ENCODE assay signal across 9 cellular contexts in the genomic region with DNA sequence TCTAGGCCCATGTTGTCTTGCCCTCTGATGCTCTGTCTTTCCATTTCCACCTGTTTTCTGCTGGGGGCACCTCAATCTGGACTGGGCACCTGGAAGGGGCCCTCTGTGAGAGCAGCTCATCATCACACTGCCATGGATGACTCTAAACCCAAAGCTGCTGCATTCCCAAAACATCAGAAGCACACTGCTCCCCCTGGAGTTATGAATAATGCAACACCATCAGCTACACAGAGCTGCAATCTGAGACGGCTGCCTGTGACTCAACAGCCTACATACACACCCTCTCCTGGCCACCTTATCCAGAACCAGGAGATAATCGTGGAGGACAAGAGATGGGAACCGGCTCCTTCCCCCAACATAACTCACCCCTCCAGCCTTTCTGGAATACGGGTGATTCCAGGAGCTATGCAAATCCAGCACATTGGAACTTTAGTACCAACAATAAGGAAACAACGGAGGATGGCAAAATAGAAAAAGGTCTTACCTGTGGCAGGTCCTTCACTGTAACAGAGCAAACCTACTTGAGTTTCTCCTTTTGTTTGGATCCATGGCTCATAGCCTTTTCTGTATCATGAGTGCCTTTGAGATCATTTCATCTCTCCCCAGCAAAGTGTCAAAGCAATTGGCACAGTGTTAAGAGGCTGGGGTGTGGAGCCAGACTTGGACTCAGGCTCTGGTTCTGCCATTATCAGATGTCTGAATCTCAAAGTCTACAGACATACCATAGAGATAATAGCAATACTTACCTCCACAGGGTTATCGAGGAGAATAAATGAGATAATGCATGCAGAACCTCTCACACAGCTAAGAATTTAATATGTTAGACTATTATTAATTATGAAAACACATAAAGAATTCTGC. TPM values are rescaled to one million over a fixed set of nuclear protein-coding genes. Genes with fewer than 3 reads are reported as not detected.
A peak's percentile ranks its signal among the peaks of the same experiment; 100 is the strongest.
DNase-seq lines count a peak whose midpoint lies in the region; ATAC-seq, FAIRE-seq and TF ChIP-seq lines count a peak whose summit lies in the region.
"Had no signal": no experiment of that assay in that cellular context is flagged by ENCODE, and none has a peak within 500 bp of the region (broad histone marks: within the 10 kb centered on the region; RNA-seq: fewer than 3 reads in every experiment).

No MANE protein-coding gene starts in this region.

- CTCF ChIA-PET in activated CD4-positive, alpha-beta memory T cell treated with anti-CD3 and anti-CD28 coated beads for 36 hours (lab: Charles Lee), result interaction anchor here (0.5 to 1.5 kb wide), 8 partner anchors 11 to 75 kb away, joined by 3 to 14 read pairs (median 4); no protein-coding TSS in a partner anchor
- CTCF ChIA-PET in activated CD4-positive, alpha-beta memory T cell treated with anti-CD3 and anti-CD28 coated beads, Interleukin-2, amount 10 ng/mL, durations not matched to agents 7 days and 5 days (lab: Charles Lee), result interaction anchor here (0.5 to 2.9 kb wide), 9 partner anchors 9 to 88 kb away, joined by 3 to 32 read pairs (median 4); no protein-coding TSS in a partner anchor
- CTCF ChIA-PET in MCF 10A (lab: Yijun Ruan, JAX), result interaction anchor here (0.6 to 6.6 kb wide), 31 partner anchors 9 to 605 kb away, joined by 3 to 140 read pairs (median 6); a partner anchor contains a TSS

- H3K27ac Mint-ChIP-seq in activated CD4-positive, alpha-beta memory T cell treated with anti-CD3 and anti-CD28 coated beads for 36 hours, result no peak overlapping the region
- H3K27ac Mint-ChIP-seq in activated CD4-positive, alpha-beta memory T cell treated with anti-CD3 and anti-CD28 coated beads, Interleukin-2, amount 10 ng/mL, durations not matched to agents 7 days and 5 days, result no peak overlapping the region
- H3K27ac Mint-ChIP-seq in MCF 10A (ENCODE audit: low read depth, unreplicated experiment) (peak overlapping the region; percentile 89), type B pancreatic cell (peak overlapping the region; percentile 69)
- H3K27ac Mint-ChIP-seq: activated naive CD8-positive, alpha-beta T cell treated with anti-CD3 and anti-CD28 coated beads, Interleukin-2, amount 10 ng/mL, durations not matched to agents 7 days and 5 days had no signal

- peak overlapping the region in 1 of 2 donors; percentile 30 for H3K27ac ChIP-seq in kidney (ENCODE audit: low read depth in 2 of 2, low read length in 2 of 2)

- no peaks in the 10 kb centered on the region for H3K9me3 Mint-ChIP-seq in activated CD4-positive, alpha-beta memory T cell treated with anti-CD3 and anti-CD28 coated beads for 36 hours
- no peaks in the 10 kb centered on the region for H3K9me3 Mint-ChIP-seq in activated CD4-positive, alpha-beta memory T cell treated with anti-CD3 and anti-CD28 coated beads, Interleukin-2, amount 10 ng/mL, durations not matched to agents 7 days and 5 days
- H3K9me3 Mint-ChIP-seq in MCF 10A (ENCODE audit: unreplicated experiment) (no peaks in the 10 kb centered on the region), type B pancreatic cell (no peaks in the 10 kb centered on the region)
- H3K9me3 Mint-ChIP-seq in activated T-cell treated with anti-CD3 and anti-CD28 coated beads, Interleukin-2, amount 50 U/mL, for 4 hours, result no peaks in the 10 kb centered on the region
- H3K9me3 Mint-ChIP-seq: activated naive CD8-positive, alpha-beta T cell treated with anti-CD3 and anti-CD28 coated beads, Interleukin-2, amount 10 ng/mL, durations not matched to agents 7 days and 5 days had no signal

- no peak overlapping the region for H3K4me3 ChIP-seq in kidney (ENCODE audit: low read length in 2 of 2)

- no peak overlapping the region for H3K4me3 Mint-ChIP-seq in activated CD4-positive, alpha-beta memory T cell treated with anti-CD3 and anti-CD28 coated beads for 36 hours
- H3K4me3 Mint-ChIP-seq in activated CD4-positive, alpha-beta memory T cell treated with anti-CD3 and anti-CD28 coated beads, Interleukin-2, amount 10 ng/mL, durations not matched to agents 7 days and 5 days, result no peak overlapping the region
- no peak overlapping the region for H3K4me3 Mint-ChIP-seq in MCF 10A (ENCODE audit: unreplicated experiment)
- H3K4me3 Mint-ChIP-seq in type B pancreatic cell, result peak overlapping the region; percentile 5
- H3K4me3 Mint-ChIP-seq in activated T-cell treated with anti-CD3 and anti-CD28 coated beads, Interleukin-2, amount 50 U/mL, for 4 hours, result no peak overlapping the region
- H3K4me3 Mint-ChIP-seq: activated naive CD8-positive, alpha-beta T cell treated with anti-CD3 and anti-CD28 coated beads, Interleukin-2, amount 10 ng/mL, durations not matched to agents 7 days and 5 days had no signal

- intact Hi-C loops in activated CD4-positive, alpha-beta memory T cell treated with anti-CD3 and anti-CD28 coated beads for 36 hours (cut with micrococcal nuclease), result no loop called here
- intact Hi-C loops in MCF 10A (cut with micrococcal nuclease) (loop anchor here (1.0 to 5.0 kb wide), 5 partner anchors 15 to 131 kb away; a partner anchor contains a TSS), kidney (cut with DNase I) (no loop called here)

- TF ChIP-seq CTCF in MCF 10A (IDR thresholded peaks at IDR 0.05; ENCODE audit: unreplicated experiment), result peak; percentile 61
- peak; percentile 38 for TF ChIP-seq CTCF in kidney (IDR thresholded peaks at IDR 0.05; ENCODE audit: borderline replicate concordance, extremely low read depth, insufficient read depth)
- TF ChIP-seq CTCF in type B pancreatic cell (conservative IDR thresholded peaks at IDR 0.05), result peak; percentile 49

- H3K27me3 Mint-ChIP-seq in activated CD4-positive, alpha-beta memory T cell treated with anti-CD3 and anti-CD28 coated beads for 36 hours, result no peaks in the 10 kb centered on the region
- H3K27me3 Mint-ChIP-seq in activated CD4-positive, alpha-beta memory T cell treated with anti-CD3 and anti-CD28 coated beads, Interleukin-2, amount 10 ng/mL, durations not matched to agents 7 days and 5 days, result no peaks in the 10 kb centered on the region
- H3K27me3 Mint-ChIP-seq in MCF 10A (ENCODE audit: insufficient read depth, unreplicated experiment), result no peaks in the 10 kb centered on the region
- no peaks in the 10 kb centered on the region for H3K27me3 Mint-ChIP-seq in type B pancreatic cell
- no peaks in the 10 kb centered on the region for H3K27me3 Mint-ChIP-seq in activated T-cell treated with anti-CD3 and anti-CD28 coated beads, Interleukin-2, amount 50 U/mL, for 4 hours (ENCODE audit: low read depth)
- H3K27me3 Mint-ChIP-seq: activated naive CD8-positive, alpha-beta T cell treated with anti-CD3 and anti-CD28 coated beads, Interleukin-2, amount 10 ng/mL, durations not matched to agents 7 days and 5 days had no signal

- peaks cover 53% of the 10 kb centered on the region for H3K36me3 Mint-ChIP-seq in activated CD4-positive, alpha-beta memory T cell treated with anti-CD3 and anti-CD28 coated beads for 36 hours
- H3K36me3 Mint-ChIP-seq in activated CD4-positive, alpha-beta memory T cell treated with anti-CD3 and anti-CD28 coated beads, Interleukin-2, amount 10 ng/mL, durations not matched to agents 7 days and 5 days (ENCODE audit: low read depth), result peaks cover 70% of the 10 kb centered on the region
- peaks cover 58% of the 10 kb centered on the region for H3K36me3 Mint-ChIP-seq in MCF 10A (ENCODE audit: insufficient read depth, unreplicated experiment)
- peaks cover 29% of the 10 kb centered on the region for H3K36me3 Mint-ChIP-seq in type B pancreatic cell
- peaks cover 51% of the 10 kb centered on the region for H3K36me3 Mint-ChIP-seq in activated T-cell treated with anti-CD3 and anti-CD28 coated beads, Interleukin-2, amount 50 U/mL, for 4 hours (ENCODE audit: insufficient read depth)

- FAIRE-seq in kidney (lab: Jason Lieb, UNC), result no peak

- ATAC-seq in activated T-cell treated with anti-CD3 and anti-CD28 coated beads, Interleukin-2, amount 50 U/mL, for 4 hours, result no peak
- ATAC-seq in GM19328 (IDR thresholded peaks at IDR 0.05; ENCODE audit: unreplicated experiment), result no peak

- POLR2A ChIA-PET in activated CD4-positive, alpha-beta memory T cell treated with anti-CD3 and anti-CD28 coated beads for 36 hours (lab: Charles Lee), result interaction anchor here (0.5 to 2.1 kb wide), 2 partner anchors 23 to 43 kb away, joined by 3 to 12 read pairs; a partner anchor contains a TSS
- POLR2A ChIA-PET in activated CD4-positive, alpha-beta memory T cell treated with anti-CD3 and anti-CD28 coated beads, Interleukin-2, amount 10 ng/mL, durations not matched to agents 7 days and 5 days (lab: Charles Lee), result interaction anchor here (1.1 to 1.9 kb wide), 3 partner anchors 18 to 131 kb away, joined by 3 to 5 read pairs (median 3); no protein-coding TSS in a partner anchor
- POLR2A ChIA-PET in MCF 10A (lab: Yijun Ruan, JAX), result interaction anchor here (0.5 to 11.6 kb wide), 19 partner anchors 17 to 230 kb away, joined by 3 to 248 read pairs (median 4); a partner anchor contains a TSS

- BruUV-seq in MCF 10A (replicated peaks; lab: Mats Ljungman, UMichigan), result no TSS peak

- H3K4me1 Mint-ChIP-seq in activated CD4-positive, alpha-beta memory T cell treated with anti-CD3 and anti-CD28 coated beads for 36 hours (ENCODE audit: low read depth), result peaks cover 41% of the 10 kb centered on the region
- H3K4me1 Mint-ChIP-seq in activated CD4-positive, alpha-beta memory T cell treated with anti-CD3 and anti-CD28 coated beads, Interleukin-2, amount 10 ng/mL, durations not matched to agents 7 days and 5 days, result peaks cover 20% of the 10 kb centered on the region
- peaks cover 61% of the 10 kb centered on the region for H3K4me1 Mint-ChIP-seq in MCF 10A (ENCODE audit: insufficient read depth, unreplicated experiment)
- H3K4me1 Mint-ChIP-seq in type B pancreatic cell (ENCODE audit: unreplicated experiment), result peaks cover 40% of the 10 kb centered on the region
- H3K4me1 Mint-ChIP-seq in activated T-cell treated with anti-CD3 and anti-CD28 coated beads, Interleukin-2, amount 50 U/mL, for 4 hours (ENCODE audit: low read depth), result peaks cover 14% of the 10 kb centered on the region

- H3K9ac ChIP-seq in kidney (ENCODE audit: low read length in 2 of 2), result no peak overlapping the region

- H3K9me3 ChIP-seq in kidney (ENCODE audit: control insufficient read depth in 1 of 2, low read length in 2 of 2), result no peaks in the 10 kb centered on the region

- peak; percentile 40 for DNase-seq in activated CD4-positive, alpha-beta memory T cell treated with anti-CD3 and anti-CD28 coated beads for 36 hours
- DNase-seq in activated CD4-positive, alpha-beta memory T cell treated with anti-CD3 and anti-CD28 coated beads, Interleukin-2, amount 10 ng/mL, durations not matched to agents 7 days and 5 days, result no peak
- DNase-seq in NCI-H187 treated with DMSO at 0.1 percent for 48 hours (lab: John Stamatoyannopoulos, UW) (peak; percentile 64), MCF 10A (ENCODE audit: unreplicated experiment) (peak; percentile 94), kidney (no peak), type B pancreatic cell (ENCODE audit: extremely low spot score, unreplicated experiment) (no peak)
- DNase-seq in activated T-cell treated with anti-CD3 and anti-CD28 coated beads, Interleukin-2, amount 50 U/mL, for 4 hours, result no peak
- DNase-seq: activated naive CD8-positive, alpha-beta T cell treated with anti-CD3 and anti-CD28 coated beads, Interleukin-2, amount 10 ng/mL, durations not matched to agents 7 days and 5 days had no signal

- H3K4me1 ChIP-seq in kidney (ENCODE audit: control insufficient read depth in 1 of 2, insufficient read depth in 1 of 2, low read depth in 1 of 2, low read length in 2 of 2), result peaks cover 32 to 45% of the 10 kb centered on the region in 2 donors

- peaks cover 13 to 19% of the 10 kb centered on the region in 2 donors for H3K36me3 ChIP-seq in kidney (ENCODE audit: control insufficient read depth in 1 of 2, insufficient read depth in 2 of 2, low read length in 2 of 2)

RNA-seq across cellular contexts. Expression of a gene that starts 29.3 kb away (rescaled TPM):
- total RNA-seq in activated CD4-positive, alpha-beta memory T cell treated with anti-CD3 and anti-CD28 coated beads for 36 hours, result 100 to 1,000 TPM; 325 to 328 TPM
- 100 to 1,000 TPM; 189 to 192 TPM for total RNA-seq in activated CD4-positive, alpha-beta memory T cell treated with anti-CD3 and anti-CD28 coated beads, Interleukin-2, amount 10 ng/mL, durations not matched to agents 7 days and 5 days
- total RNA-seq in MCF 10A (2022), result 286 and 390 TPM in 2 replicates
- 172 TPM for total RNA-seq in kidney
- 334 TPM for polyA plus RNA-seq in kidney (ENCODE audit: insufficient read depth, low read depth, low replicate concordance)
- 138 and 140 TPM in 2 replicates for total RNA-seq in type B pancreatic cell (ENCODE audit: low replicate concordance)
- 100 to 1,000 TPM; 320 to 346 (median 334) TPM for total RNA-seq in activated T-cell treated with anti-CD3 and anti-CD28 coated beads, Interleukin-2, amount 50 U/mL, for 4 hours

RNA-seq across cellular contexts. Expression of a gene that starts 42.8 kb away (rescaled TPM):
- 10 to 100 TPM; 72.4 to 72.8 TPM for total RNA-seq in activated CD4-positive, alpha-beta memory T cell treated with anti-CD3 and anti-CD28 coated beads for 36 hours
- total RNA-seq in activated CD4-positive, alpha-beta memory T cell treated with anti-CD3 and anti-CD28 coated beads, Interleukin-2, amount 10 ng/mL, durations not matched to agents 7 days and 5 days, result 10 to 100 TPM; 42.9 to 46.9 TPM
- total RNA-seq in MCF 10A (2022) (38.0 and 41.3 TPM in 2 replicates), kidney (30.8 TPM), type B pancreatic cell (ENCODE audit: low replicate concordance) (20.1 and 33.8 TPM in 2 replicates)
- polyA plus RNA-seq in kidney (ENCODE audit: insufficient read depth, low read depth, low replicate concordance), result 17.3 TPM
- total RNA-seq in activated T-cell treated with anti-CD3 and anti-CD28 coated beads, Interleukin-2, amount 50 U/mL, for 4 hours, result 10 to 100 TPM; 21.4 to 32.9 (median 23.9) TPM

Comparison
In these comparisons a context has a peak if more than half of its experiments do, and no peak if none do; other contexts are left out.
1. DNase-seq: peak in activated CD4-positive, alpha-beta memory T cell treated with anti-CD3 and anti-CD28 coated beads for 36 hours (single experiment), NCI-H187 treated with DMSO at 0.1 percent for 48 hours (single experiment) and MCF 10A (single experiment); none in activated CD4-positive, alpha-beta memory T cell treated with anti-CD3 and anti-CD28 coated beads, Interleukin-2, amount 10 ng/mL, durations not matched to agents 7 days and 5 days (single experiment), kidney (single experiment), type B pancreatic cell (single experiment) and activated T-cell treated with anti-CD3 and anti-CD28 coated beads, Interleukin-2, amount 50 U/mL, for 4 hours (single experiment).
2. H3K27ac Mint-ChIP-seq: peak in MCF 10A (single experiment) and type B pancreatic cell (single experiment); none in activated CD4-positive, alpha-beta memory T cell treated with anti-CD3 and anti-CD28 coated beads for 36 hours (single experiment) and activated CD4-positive, alpha-beta memory T cell treated with anti-CD3 and anti-CD28 coated beads, Interleukin-2, amount 10 ng/mL, durations not matched to agents 7 days and 5 days (single experiment).
3. Peak in every context shown above with its lines, with median percentiles within 50 percentile points of each other: CTCF ChIP-seq.